In genomic region chr14:102748806-102749205, GRCh38 we compare ENCODE assay signal across 25 cellular contexts.
"Had no signal": no experiment of that assay in that cellular context is flagged by ENCODE, and none has a peak within 500 bp of the region (broad histone marks: within the 10 kb centered on the region; RNA-seq: fewer than 3 reads in every experiment).

No MANE protein-coding gene starts in this region.

- H3K4me3 Mint-ChIP-seq: activated B cell treated with CpG ODN at 0.5 μM for 24 hours; activated CD4-positive, alpha-beta memory T cell treated with anti-CD3 and anti-CD28 coated beads, Interleukin-2, amount 10 ng/mL, durations not matched to agents 7 days and 5 days; activated naive CD4-positive, alpha-beta T cell treated with anti-CD3 and anti-CD28 coated beads for 36 hours; activated naive CD8-positive, alpha-beta T cell; activated T-helper 17 cell treated with anti-CD3 and anti-CD28 coated beads, Interleukin-2, amount 50 U/mL, for 72 hours; T-helper 2 cell treated with Interferon-gamma antibody and Interleukin-4, amounts not matched to agents 5 μg/mL and 100 μg/mL, for 36 hours had no signal

- H3K4me3 ChIP-seq: SJCRH30 had no signal

- H3K9ac ChIP-seq: KMS-11, SK-N-SH had no signal

- H3K9me3 Mint-ChIP-seq: activated B cell treated with CpG ODN at 0.5 μM for 24 hours; activated CD4-positive, alpha-beta memory T cell treated with anti-CD3 and anti-CD28 coated beads, Interleukin-2, amount 10 ng/mL, durations not matched to agents 7 days and 5 days; activated naive CD4-positive, alpha-beta T cell treated with anti-CD3 and anti-CD28 coated beads for 36 hours; activated T-helper 17 cell treated with anti-CD3 and anti-CD28 coated beads, Interleukin-2, amount 50 U/mL, for 72 hours; T-helper 2 cell treated with Interferon-gamma antibody and Interleukin-4, amounts not matched to agents 5 μg/mL and 100 μg/mL, for 36 hours had no signal

- H3K27me3 ChIP-seq: brain microvascular endothelial cell, SJCRH30 had no signal

- FAIRE-seq: astrocyte had no signal

- H3K27me3 Mint-ChIP-seq: activated B cell treated with CpG ODN at 0.5 μM for 24 hours; activated CD4-positive, alpha-beta memory T cell treated with anti-CD3 and anti-CD28 coated beads, Interleukin-2, amount 10 ng/mL, durations not matched to agents 7 days and 5 days; activated naive CD8-positive, alpha-beta T cell; activated T-helper 17 cell treated with anti-CD3 and anti-CD28 coated beads, Interleukin-2, amount 50 U/mL, for 72 hours had no signal

- H3K9me3 ChIP-seq: SJCRH30, SK-N-SH had no signal

- H3K27ac Mint-ChIP-seq: activated B cell treated with CpG ODN at 0.5 μM for 24 hours; activated CD4-positive, alpha-beta memory T cell treated with anti-CD3 and anti-CD28 coated beads, Interleukin-2, amount 10 ng/mL, durations not matched to agents 7 days and 5 days; activated naive CD4-positive, alpha-beta T cell treated with anti-CD3 and anti-CD28 coated beads for 36 hours; activated naive CD8-positive, alpha-beta T cell; activated T-helper 17 cell treated with anti-CD3 and anti-CD28 coated beads, Interleukin-2, amount 50 U/mL, for 72 hours; T-helper 2 cell treated with Interferon-gamma antibody and Interleukin-4, amounts not matched to agents 5 μg/mL and 100 μg/mL, for 36 hours had no signal

- H3K4me2 ChIP-seq: KMS-11, SK-N-SH had no signal

- DNase-seq: activated B cell treated with CpG ODN at 0.5 μM for 24 hours; activated CD4-positive, alpha-beta memory T cell treated with anti-CD3 and anti-CD28 coated beads, Interleukin-2, amount 10 ng/mL, durations not matched to agents 7 days and 5 days; activated CD4-positive, alpha-beta T cell treated with anti-CD3 and anti-CD28 coated beads for 1 hour; activated CD4-positive, alpha-beta T cell treated with anti-CD3 and anti-CD28 coated beads, Interleukin-2, amount 50 U/mL, for 1 hour; activated gamma-delta T cell; activated naive CD4-positive, alpha-beta T cell treated with anti-CD3 and anti-CD28 coated beads for 36 hours; activated T-cell treated with anti-CD3 and anti-CD28 coated beads for 4 hours; activated T-cell treated with anti-CD3 and anti-CD28 coated beads, Interleukin-2, amount 50 U/mL, for 48 hours; amygdala; brain microvascular endothelial cell; NCI-H2029; NCI-H2107; NCI-H345; NCI-H526 treated with DMSO at 0.1 percent for 48 hours; OCI-M1; RPMI8226; SJCRH30; SK-N-SH had no signal

- ATAC-seq: activated T-helper 17 cell treated with anti-CD3 and anti-CD28 coated beads, Interleukin-2, amount 50 U/mL, for 72 hours; Panc1; Right ventricle myocardium inferior had no signal

- H3K4me1 Mint-ChIP-seq: activated CD4-positive, alpha-beta memory T cell treated with anti-CD3 and anti-CD28 coated beads, Interleukin-2, amount 10 ng/mL, durations not matched to agents 7 days and 5 days had no signal

- H3K4me1 ChIP-seq: SJCRH30 had no signal

- H3K36me3 ChIP-seq: brain microvascular endothelial cell, SJCRH30 had no signal

- H3K27ac ChIP-seq: brain microvascular endothelial cell, KMS-11, SJCRH30 had no signal
